10 cellular contexts compared by ENCODE assay signal in genomic region chr20:4725263-4725550, GRCh38. TPM values are rescaled to one million over a fixed set of nuclear protein-coding genes. Genes with fewer than 3 reads are reported as not detected.
"Had no signal": no experiment of that assay in that cellular context is flagged by ENCODE, and none has a peak within 500 bp of the region (broad histone marks: within the 10 kb centered on the region; RNA-seq: fewer than 3 reads in every experiment).

No MANE protein-coding gene starts in this region.

- DNase-seq: GM23248, GOT3, H7, HFFc6, KBM-7 had no signal

- H3K4me3 ChIP-seq: GM23248, HAP-1 had no signal

- H3K27ac ChIP-seq: GM23248, HL-60 had no signal

- H3K36me3 ChIP-seq: HAP-1 had no signal

- ATAC-seq: HCT116, HepG2 had no signal

- H3K36me3 Mint-ChIP-seq: IgD-negative memory B cell had no signal

- H3K27me3 Mint-ChIP-seq: IgD-negative memory B cell had no signal

- H3K9me3 Mint-ChIP-seq: HFFc6, IgD-negative memory B cell had no signal

- H2AFZ ChIP-seq: GM23248 had no signal

- H3K9me3 ChIP-seq: HAP-1 had no signal

- H3K4me3 Mint-ChIP-seq: HFFc6, IgD-negative memory B cell had no signal

- H3K9ac ChIP-seq: GM23248 had no signal

- H3K27ac Mint-ChIP-seq: HFFc6 had no signal

RNA-seq across cellular contexts. Expression of gene PRND, which starts 3.5 kb away (rescaled TPM):
- total RNA-seq: GM23248, HepG2 had no signal
- polyA plus RNA-seq: GM23248, HepG2 had no signal
